Comparison of ENCODE assay signal across 8 cellular contexts in genomic region chr20:59032023-59032712, GRCh38. TPM values are rescaled to one million over a fixed set of nuclear protein-coding genes. Genes with fewer than 3 reads are reported as not detected.
DNase-seq lines count a peak whose midpoint lies in the region; ATAC-seq, FAIRE-seq and TF ChIP-seq lines count a peak whose summit lies in the region.

ATP5F1E (minus strand) TSS chr20:59032335; CDS start chr20:59032251, 84 bp downstream.

- H3K36me3 Mint-ChIP-seq in WTC11 (peaks cover 71% of the 10 kb centered on the region), immature natural killer cell (peaks cover 16 to 40% (median 26%) of the 10 kb centered on the region in 3 donors)

- H3K4me3 ChIP-seq in AG04449 (ENCODE audit: low read depth, low read length) (peak within 1 kb of the TSS; percentile 79), bronchial epithelial cell (ENCODE audit: low read depth, low read length) (peak within 1 kb of the TSS; percentile 89)

- peaks cover 15% of the 10 kb centered on the region for H3K36me3 ChIP-seq in bronchial epithelial cell (ENCODE audit: control insufficient read depth, insufficient read depth, low read length)

- DNase-seq in AG04449 (ENCODE audit: low read depth, low spot score) (no peak), NCI-H226 (peak; percentile 90), WTC11 (ENCODE audit: low spot score) (peak; percentile 95), bronchial epithelial cell (ENCODE audit: low read depth) (peak; percentile 79), immature natural killer cell (peak; percentile 98), smooth muscle cell of the brain vasculature (ENCODE audit: low read depth, low spot score) (peak; percentile 74)

- TF ChIP-seq CTCF in AG04449 (IDR thresholded peaks at IDR 0.05; ENCODE audit: insufficient read depth, low read length, missing control alignments), result no peak
- no peak for TF ChIP-seq CTCF in WTC11 (IDR thresholded peaks at IDR 0.05)
- TF ChIP-seq CTCF in bronchial epithelial cell (IDR thresholded peaks at IDR 0.05; ENCODE audit: insufficient read depth, low read length, severe bottlenecking), result no peak

- H3K4me1 Mint-ChIP-seq in WTC11 (peaks cover 28% of the 10 kb centered on the region), immature natural killer cell (peaks cover 52 to 56% of the 10 kb centered on the region in 2 donors)

- no peak for FAIRE-seq in bronchial epithelial cell (lab: Jason Lieb, UNC)

- CTCF ChIA-PET in AG04449 (lab: Yijun Ruan, JAX) (interaction anchor here (0.8 to 2.1 kb wide), 9 partner anchors 9 to 162 kb away, joined by 3 to 8 read pairs (median 3); no protein-coding TSS in a partner anchor), WTC11 (lab: Charles Lee) (interaction anchor here (0.7 to 1.5 kb wide), 16 partner anchors 18 to 483 kb away, joined by 3 to 10 read pairs (median 3); no protein-coding TSS in a partner anchor)

- peak within 1 kb of the TSS; percentile 88 for H3K4me3 Mint-ChIP-seq in WTC11
- peak within 1 kb of the TSS; percentile 93 to 96 (median 95) for H3K4me3 Mint-ChIP-seq in immature natural killer cell

- ATAC-seq in GM18909 (IDR thresholded peaks at IDR 0.05; ENCODE audit: poor library complexity, unreplicated experiment) (peak; percentile 94), HG03175 (IDR thresholded peaks at IDR 0.05; ENCODE audit: unreplicated experiment) (peak; percentile 91), WTC11 (peak; percentile 99)

- no peaks in the 10 kb centered on the region for H3K9me3 Mint-ChIP-seq in WTC11
- no peaks in the 10 kb centered on the region for H3K9me3 Mint-ChIP-seq in immature natural killer cell

- peak within 1 kb of the TSS; percentile 88 for H3K27ac Mint-ChIP-seq in WTC11
- H3K27ac Mint-ChIP-seq in immature natural killer cell, result peak within 1 kb of the TSS; percentile 90 to 97 (median 95)

- H3K27me3 ChIP-seq in bronchial epithelial cell (ENCODE audit: control insufficient read depth, insufficient read depth, low read length), result no peaks in the 10 kb centered on the region

- H3K27me3 Mint-ChIP-seq in WTC11 (ENCODE audit: low read depth) (peaks cover 47% of the 10 kb centered on the region), immature natural killer cell (ENCODE audit: low read depth in 3 of 3) (peaks cover 6 to 7% (median 6%) of the 10 kb centered on the region in 3 donors)

- POLR2A ChIA-PET in AG04449 (lab: Yijun Ruan, JAX), result interaction anchor here (0.6 to 1.8 kb wide), 18 partner anchors 8 to 458 kb away, joined by 3 to 13 read pairs (median 4); partner anchors contain the start of genes PRELID3B and TUBB1
- POLR2A ChIA-PET in WTC11 (lab: Charles Lee), result interaction anchor here (0.6 to 1.2 kb wide), 6 partner anchors 9 to 483 kb away, joined by 3 to 5 read pairs (median 4); partner anchors contain the start of gene PRELID3B

TF ChIP-seq in WTC11, 78 proteins besides CTCF, POLR2A, EP300 and RAD21 (continues in another document):
- TF ChIP-seq IRF2 (CRISPR knock-in tag; IDR thresholded peaks at IDR 0.05; ENCODE audit: borderline replicate concordance, low read depth) (no peak), CREB1 (CRISPR knock-in tag; IDR thresholded peaks at IDR 0.05) (0 out of 2 replicates have a peak, but pooled peaks have one; percentile 68), ZNF121 (CRISPR knock-in tag; IDR thresholded peaks at IDR 0.05) (no peak), FOXP1 (CRISPR knock-in tag; IDR thresholded peaks at IDR 0.05; ENCODE audit: borderline replicate concordance) (peak; percentile 79), E2F1 (CRISPR knock-in tag; IDR thresholded peaks at IDR 0.05) (0 out of 2 replicates have a peak, but pooled peaks have one; percentile 32), ETV6 (CRISPR knock-in tag; IDR thresholded peaks at IDR 0.05) (peak; percentile 83; the same call in 1 of the 2 replicates), MYBL2 (CRISPR knock-in tag; IDR thresholded peaks at IDR 0.05) (peak; percentile 61; the same call in 1 of the 2 replicates), HMGXB4 (CRISPR knock-in tag; IDR thresholded peaks at IDR 0.05) (peak; percentile 71; the same call in 1 of the 2 replicates), PREB (CRISPR knock-in tag; IDR thresholded peaks at IDR 0.05; ENCODE audit: borderline replicate concordance) (peak; percentile 17; the same call in 1 of the 2 replicates), NFE2L1 (CRISPR knock-in tag; IDR thresholded peaks at IDR 0.05) (peak; percentile 71; the same call in 1 of the 2 replicates), USF2 (CRISPR knock-in tag; IDR thresholded peaks at IDR 0.05) (no peak), NR2C2 (CRISPR knock-in tag; IDR thresholded peaks at IDR 0.05) (peak; percentile 49; the same call in 1 of the 2 replicates), NFATC4 (CRISPR knock-in tag; IDR thresholded peaks at IDR 0.05) (no peak), TEAD4 (CRISPR knock-in tag; IDR thresholded peaks at IDR 0.05) (0 out of 2 replicates have a peak, but pooled peaks have one; percentile 27), GABPB1 (CRISPR knock-in tag; IDR thresholded peaks at IDR 0.05) (peak; percentile 78), NFYB (CRISPR knock-in tag; conservative IDR thresholded peaks at IDR 0.05; ENCODE audit: low read depth) (peak; percentile 84), TEAD1 (CRISPR knock-in tag; IDR thresholded peaks at IDR 0.05) (0 out of 2 replicates have a peak, but pooled peaks have one; percentile 16), ZNF416 (CRISPR knock-in tag; IDR thresholded peaks at IDR 0.05) (0 out of 2 replicates have a peak, but pooled peaks have one; percentile 46), PRDM15 (CRISPR knock-in tag; IDR thresholded peaks at IDR 0.05) (peak; percentile 6; the same call in 1 of the 2 replicates)

RNA-seq across cellular contexts. Expression of gene ATP5F1E, which starts in this region (rescaled TPM):
- total RNA-seq in WTC11 (2021) (41.1 to 44.8 TPM (median 43.0 TPM) in 3 replicates), bronchial epithelial cell (17.1 and 25.3 TPM in 2 replicates)
- polyA plus RNA-seq in immature natural killer cell, result 100 to 1,000 TPM in 1 of 3 donors, 10 to 100 TPM in 2; 43.3 to 138 (median 91.7) TPM
